8 cellular contexts compared by ENCODE assay signal in genomic region chr6:154343473-154344308, GRCh38. TPM values are rescaled to one million over a fixed set of nuclear protein-coding genes. Genes with fewer than 3 reads are reported as not detected.
A peak's percentile ranks its signal among the peaks of the same experiment; 100 is the strongest.
DNase-seq lines count a peak whose midpoint lies in the region; ATAC-seq and TF ChIP-seq lines count a peak whose summit lies in the region.

No MANE protein-coding gene starts in this region.

- H3K4me3 ChIP-seq in transverse colon, result peak overlapping the region in 3 of 4 donors; percentile 1 to 21 (median 9)

- H3K4me3 Mint-ChIP-seq in activated T-helper 2 cell treated with anti-CD3 and anti-CD28 coated beads, Interferon-gamma antibody, Interleukin-2, Interleukin-4, amounts not matched to agents 10 μg/mL and 5 μg/mL and 100 μg/mL, durations not matched to agents 14 hours and 24 hours and 36 hours (ENCODE audit: low read depth), result no peak overlapping the region

- 43 to 49% methylated on average over 8 to 16 of the region's 16 CpGs for WGBS in transverse colon (ENCODE audit: low coverage in 1 of 2), 2 donors

- H3K9me3 ChIP-seq in transverse colon, result no peaks in the 10 kb centered on the region

- intact Hi-C loops in Right ventricle myocardium inferior (cut with DNase I) (no loop called here), cardiac septum (cut with DNase I) (loop anchor here (10.0 kb wide), 1 partner anchor 189 kb away; no protein-coding TSS in a partner anchor), transverse colon (cut with DNase I; ENCODE audit: low total_unique reads) (no loop called here)
- intact Hi-C loops in activated T-helper 2 cell treated with anti-CD3 and anti-CD28 coated beads, Interferon-gamma antibody, Interleukin-2, Interleukin-4, amounts not matched to agents 10 μg/mL and 5 μg/mL and 100 μg/mL, durations not matched to agents 14 hours and 24 hours and 36 hours (cut with micrococcal nuclease), result no loop called here

- peak in 4 of 5 experiments; percentile 27 to 76 (median 44) for TF ChIP-seq CTCF in transverse colon (IDR thresholded peaks at IDR 0.05)

- DNase-seq in Right ventricle myocardium inferior (ENCODE audit: missing footprints) (no peak), cardiac septum (ENCODE audit: low spot score) (no peak), SW480 (ENCODE audit: low spot score) (peak; percentile 79), hepatic stellate cell (ENCODE audit: low spot score) (peak; percentile 9), transverse colon (peak; percentile 79), KG1 (lab: John Stamatoyannopoulos, UW) (no peak)
- DNase-seq in activated T-helper 2 cell treated with anti-CD3 and anti-CD28 coated beads, Interferon-gamma antibody, Interleukin-2, Interleukin-4, amounts not matched to agents 10 μg/mL and 5 μg/mL and 100 μg/mL, durations not matched to agents 14 hours and 24 hours and 36 hours (ENCODE audit: low spot score), result no peak

- no peaks in the 10 kb centered on the region for H3K27me3 ChIP-seq in transverse colon

- H3K36me3 Mint-ChIP-seq in activated T-helper 2 cell treated with anti-CD3 and anti-CD28 coated beads, Interferon-gamma antibody, Interleukin-2, Interleukin-4, amounts not matched to agents 10 μg/mL and 5 μg/mL and 100 μg/mL, durations not matched to agents 14 hours and 24 hours and 36 hours (ENCODE audit: low read depth), result no peaks in the 10 kb centered on the region

- H3K27ac Mint-ChIP-seq in activated T-helper 2 cell treated with anti-CD3 and anti-CD28 coated beads, Interferon-gamma antibody, Interleukin-2, Interleukin-4, amounts not matched to agents 10 μg/mL and 5 μg/mL and 100 μg/mL, durations not matched to agents 14 hours and 24 hours and 36 hours, result no peak overlapping the region

- in situ Hi-C loops in transverse colon (cut with MboI; ENCODE audit: low pct_ligation_motif_present in 1 of 4, low pct_unique_long_range_greater_than_20kb in 1 of 4, low sequenced_read_pairs in 3 of 4), result no loop called here

- H3K27me3 Mint-ChIP-seq in activated T-helper 2 cell treated with anti-CD3 and anti-CD28 coated beads, Interferon-gamma antibody, Interleukin-2, Interleukin-4, amounts not matched to agents 10 μg/mL and 5 μg/mL and 100 μg/mL, durations not matched to agents 14 hours and 24 hours and 36 hours (ENCODE audit: low read depth), result peaks cover 11% of the 10 kb centered on the region

- TF ChIP-seq POLR2A in transverse colon (IDR thresholded peaks at IDR 0.05), result peak; percentile 42

- peaks cover 12% of the 10 kb centered on the region for H3K9me3 Mint-ChIP-seq in activated T-helper 2 cell treated with anti-CD3 and anti-CD28 coated beads, Interferon-gamma antibody, Interleukin-2, Interleukin-4, amounts not matched to agents 10 μg/mL and 5 μg/mL and 100 μg/mL, durations not matched to agents 14 hours and 24 hours and 36 hours

- peak overlapping the region; percentile 1 to 72 (median 62) for H3K27ac ChIP-seq in transverse colon

- no peak for TF ChIP-seq EP300 in transverse colon (IDR thresholded peaks at IDR 0.05; ENCODE audit: low read depth)

- no peaks in the 10 kb centered on the region for H3K36me3 ChIP-seq in transverse colon

- no peaks in the 10 kb centered on the region for H3K4me1 Mint-ChIP-seq in activated T-helper 2 cell treated with anti-CD3 and anti-CD28 coated beads, Interferon-gamma antibody, Interleukin-2, Interleukin-4, amounts not matched to agents 10 μg/mL and 5 μg/mL and 100 μg/mL, durations not matched to agents 14 hours and 24 hours and 36 hours (ENCODE audit: low read depth)

- peaks cover 0 to 7% (median 0%) of the 10 kb centered on the region in 4 donors for H3K4me1 ChIP-seq in transverse colon

- peak; percentile 76 for ATAC-seq in Right ventricle myocardium inferior
- ATAC-seq in GM21717 (IDR thresholded peaks at IDR 0.05; ENCODE audit: unreplicated experiment), result no peak

RNA-seq across cellular contexts. Expression of gene IPCEF1, which starts 12.9 kb away (rescaled TPM):
- total RNA-seq in Right ventricle myocardium inferior (2.0 TPM), cardiac septum (5.0 TPM), transverse colon (1 to 10 TPM in 3 of 4 donors, under 1 TPM in 1; 0.37 to 8.7 (median 3.8) TPM)
- 0.34 and 0.69 TPM in 2 replicates for total RNA-seq in activated T-helper 2 cell treated with anti-CD3 and anti-CD28 coated beads, Interferon-gamma antibody, Interleukin-2, Interleukin-4, amounts not matched to agents 10 μg/mL and 5 μg/mL and 100 μg/mL, durations not matched to agents 14 hours and 24 hours and 36 hours

Comparison
In these comparisons a context has a peak if more than half of its experiments do, and no peak if none do; other contexts are left out.
1. DNase-seq: peak in SW480 (single experiment), hepatic stellate cell (single experiment) and transverse colon (single experiment); none in Right ventricle myocardium inferior (single experiment), cardiac septum (single experiment), KG1 (single experiment) and activated T-helper 2 cell treated with anti-CD3 and anti-CD28 coated beads, Interferon-gamma antibody, Interleukin-2, Interleukin-4, amounts not matched to agents 10 μg/mL and 5 μg/mL and 100 μg/mL, durations not matched to agents 14 hours and 24 hours and 36 hours (single experiment).